In genomic region chr6:31729979-31730630, GRCh38 we compare ENCODE assay signal across 1 cellular context.
TF ChIP-seq lines count a peak whose summit lies in the region.

No MANE protein-coding gene starts in this region.

TF ChIP-seq in GM12878, 131 proteins besides CTCF, POLR2A, EP300 and RAD21:
- TF ChIP-seq, protein P1, sequence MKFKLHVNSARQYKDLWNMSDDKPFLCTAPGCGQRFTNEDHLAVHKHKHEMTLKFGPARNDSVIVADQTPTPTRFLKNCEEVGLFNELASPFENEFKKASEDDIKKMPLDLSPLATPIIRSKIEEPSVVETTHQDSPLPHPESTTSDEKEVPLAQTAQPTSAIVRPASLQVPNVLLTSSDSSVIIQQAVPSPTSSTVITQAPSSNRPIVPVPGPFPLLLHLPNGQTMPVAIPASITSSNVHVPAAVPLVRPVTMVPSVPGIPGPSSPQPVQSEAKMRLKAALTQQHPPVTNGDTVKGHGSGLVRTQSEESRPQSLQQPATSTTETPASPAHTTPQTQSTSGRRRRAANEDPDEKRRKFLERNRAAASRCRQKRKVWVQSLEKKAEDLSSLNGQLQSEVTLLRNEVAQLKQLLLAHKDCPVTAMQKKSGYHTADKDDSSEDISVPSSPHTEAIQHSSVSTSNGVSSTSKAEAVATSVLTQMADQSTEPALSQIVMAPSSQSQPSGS (IDR thresholded peaks at IDR 0.05; ENCODE audit: low read length): no peak
- TF ChIP-seq SMAD5 (IDR thresholded peaks at IDR 0.05; ENCODE audit: low read depth) (peak; percentile 53), EED (IDR thresholded peaks at IDR 0.05; ENCODE audit: low read depth) (no peak), NR2F1 (conservative IDR thresholded peaks at IDR 0.05) (no peak), ZNF274 (IDR thresholded peaks at IDR 0.05; ENCODE audit: insufficient read depth, insufficient read length) (no peak), ZBED1 (IDR thresholded peaks at IDR 0.05; ENCODE audit: borderline replicate concordance) (peak; percentile 69; the same call in 1 of the 2 replicates), IKZF1 (conservative IDR thresholded peaks at IDR 0.05) (0 out of 2 replicates have a peak, but pooled peaks have one; percentile 13), BACH1 (IDR thresholded peaks at IDR 0.05; ENCODE audit: borderline replicate concordance) (peak; percentile 77; the same call in 1 of the 2 replicates), IRF5 (IDR thresholded peaks at IDR 0.05; ENCODE audit: borderline replicate concordance) (no peak), E2F8 (IDR thresholded peaks at IDR 0.05; ENCODE audit: low read depth, partially characterized antibody) (peak; percentile 42), BCL3 (IDR thresholded peaks at IDR 0.05; ENCODE audit: borderline replicate concordance, insufficient read depth, low read depth, low read length, poor library complexity, severe bottlenecking) (peak; percentile 42), ZNF217 (IDR thresholded peaks at IDR 0.05) (peak; percentile 19; the same call in 1 of the 2 replicates), TAF1 (IDR thresholded peaks at IDR 0.05; ENCODE audit: borderline replicate concordance, low read depth, low read length) (no peak), LARP7 (IDR thresholded peaks at IDR 0.05) (0 out of 2 replicates have a peak, but pooled peaks have one; percentile 14), MYC (IDR thresholded peaks at IDR 0.05; ENCODE audit: insufficient read depth, insufficient read length, insufficient replicate concordance, low read length, severe bottlenecking) (no peak), SP1 (IDR thresholded peaks at IDR 0.05; ENCODE audit: low read depth, low read length) (peak; percentile 17), POLR2AphosphoS2 (IDR thresholded peaks at IDR 0.05; ENCODE audit: low read depth, low read length) (0 out of 2 replicates have a peak, but pooled peaks have one; percentile 28), PAX5 (IDR thresholded peaks at IDR 0.05; ENCODE audit: borderline replicate concordance, low read depth, low read length) (0 out of 2 replicates have a peak, but pooled peaks have one; percentile 2), GATAD2B (conservative IDR thresholded peaks at IDR 0.05; ENCODE audit: low read depth) (0 out of 2 replicates have a peak, but pooled peaks have one; percentile 35), SMAD1 (IDR thresholded peaks at IDR 0.05; ENCODE audit: low read depth, partially characterized antibody) (no peak), NRF1 (conservative IDR thresholded peaks at IDR 0.05; ENCODE audit: low read depth, low read length) (no peak), POU2F2 (IDR thresholded peaks at IDR 0.05; ENCODE audit: borderline replicate concordance, low read depth, low read length) (peak; percentile 39; the same call in 1 of the 3 replicates), POLR2AphosphoS5 (IDR thresholded peaks at IDR 0.05; ENCODE audit: low read length) (peak; percentile 29; the same call in 1 of the 2 replicates), BRCA1 (IDR thresholded peaks at IDR 0.05; ENCODE audit: low read depth, low read length) (0 out of 2 replicates have a peak, but pooled peaks have one; percentile 1), ETV6 (conservative IDR thresholded peaks at IDR 0.05 in 1 of 2, IDR thresholded peaks at IDR 0.05 in 1 of 2; ENCODE audit: borderline replicate concordance in 1 of 2, low read depth in 1 of 2) (no peak), EZH2 (IDR thresholded peaks at IDR 0.05; ENCODE audit: borderline replicate concordance, control insufficient read depth, low read depth, low read length) (no peak)
